In the genomic region with DNA sequence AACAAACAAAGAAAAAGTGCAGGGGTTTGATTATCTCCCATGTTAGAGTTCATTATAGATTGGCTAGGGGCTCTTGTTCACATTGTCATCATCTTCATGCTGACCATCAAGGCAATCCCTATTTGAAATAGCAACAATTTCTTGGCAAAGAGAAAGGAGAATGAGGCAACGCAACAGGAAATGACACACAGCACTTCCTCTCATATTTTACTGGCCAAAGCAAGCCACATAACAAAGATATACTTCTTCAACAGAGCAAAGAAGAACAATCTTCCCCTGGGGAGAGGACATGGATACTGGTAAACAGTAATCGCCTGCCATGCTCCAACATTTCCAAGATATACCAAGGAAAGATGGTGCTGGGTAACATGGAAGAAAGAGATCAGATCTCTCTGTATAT, we compare ENCODE assay signal across 15 cellular contexts. TPM values are rescaled to one million over a fixed set of nuclear protein-coding genes. Genes with fewer than 3 reads are reported as not detected.
DNase-seq lines count a peak whose midpoint lies in the region; TF ChIP-seq lines count a peak whose summit lies in the region.
"Had no signal": no experiment of that assay in that cellular context is flagged by ENCODE, and none has a peak within 500 bp of the region (broad histone marks: within the 10 kb centered on the region; RNA-seq: fewer than 3 reads in every experiment).

No MANE protein-coding gene starts in this region.

- H3K4me3 ChIP-seq in AG09309 (ENCODE audit: control insufficient read depth, low read depth, low read length) (no peak overlapping the region), fibroblast of mammary gland (ENCODE audit: control insufficient read depth, low read depth, low read length) (no peak overlapping the region)
- H3K4me3 ChIP-seq: gastrocnemius medialis had no signal

- POLR2A ChIA-PET in GM10248 (lab: Yijun Ruan, JAX) = no interaction called here

- DNase-seq in AG09309 (ENCODE audit: low read depth) (peak; percentile 14), HCEC 1CT (peak; percentile 67), RPMI7951 (ENCODE audit: low read depth) (peak; percentile 50), fibroblast of mammary gland (ENCODE audit: low read depth) (peak; percentile 78), GDM1 (lab: John Stamatoyannopoulos, UW) (no peak), DMS153 (lab: John Stamatoyannopoulos, UW) (no peak), GM10248 (ENCODE audit: extremely low spot score) (no peak)
- no peak for DNase-seq in activated CD4-positive, alpha-beta T cell treated with anti-CD3 and anti-CD28 coated beads for 4 hours
- DNase-seq: activated CD8-positive, alpha-beta memory T cell treated with anti-CD3 and anti-CD28 coated beads for 24 hours; activated naive CD4-positive, alpha-beta T cell treated with anti-CD3 and anti-CD28 coated beads for 36 hours; BE2C; gastrocnemius medialis; NCI-H2081; right cardiac atrium; T-helper 2 cell had no signal

- TF ChIP-seq CTCF in AG09309 (IDR thresholded peaks at IDR 0.05; ENCODE audit: control insufficient read depth, insufficient read depth, low read depth, low read length, missing control alignments) (no peak), fibroblast of mammary gland (conservative IDR thresholded peaks at IDR 0.05; ENCODE audit: control insufficient read depth, insufficient read depth, low read depth, low read length) (no peak), GM10248 (IDR thresholded peaks at IDR 0.05; ENCODE audit: control extremely low read depth, extremely low read depth, low read depth, missing control alignments) (no peak)

- CTCF ChIA-PET in GM10248 (lab: Yijun Ruan, JAX) = no interaction called here

RNA-seq across cellular contexts. Expression of a gene that starts 29.8 kb away (rescaled TPM):
- 6.6 and 7.1 TPM in 2 replicates for total RNA-seq in RPMI7951 (2014; rRNA removed; shearing (Covaris generic))

Comparison
In these comparisons a context has a peak if more than half of its experiments do, and no peak if none do; other contexts are left out.
1. DNase-seq: peak in AG09309 (single experiment), HCEC 1CT (single experiment), RPMI7951 (single experiment) and fibroblast of mammary gland (single experiment); none in GDM1 (single experiment), DMS153 (single experiment), activated CD4-positive, alpha-beta T cell treated with anti-CD3 and anti-CD28 coated beads for 4 hours (0 of 2) and GM10248 (single experiment).